In genomic region chr7:43686991-43687390, GRCh38 we compare ENCODE assay signal across 1 cellular context.
TF ChIP-seq lines count a peak whose summit lies in the region.

No MANE protein-coding gene starts in this region.

TF ChIP-seq in WTC11, 78 proteins besides CTCF, POLR2A, EP300 and RAD21 (continued from another document):
- TF ChIP-seq, protein P1, sequence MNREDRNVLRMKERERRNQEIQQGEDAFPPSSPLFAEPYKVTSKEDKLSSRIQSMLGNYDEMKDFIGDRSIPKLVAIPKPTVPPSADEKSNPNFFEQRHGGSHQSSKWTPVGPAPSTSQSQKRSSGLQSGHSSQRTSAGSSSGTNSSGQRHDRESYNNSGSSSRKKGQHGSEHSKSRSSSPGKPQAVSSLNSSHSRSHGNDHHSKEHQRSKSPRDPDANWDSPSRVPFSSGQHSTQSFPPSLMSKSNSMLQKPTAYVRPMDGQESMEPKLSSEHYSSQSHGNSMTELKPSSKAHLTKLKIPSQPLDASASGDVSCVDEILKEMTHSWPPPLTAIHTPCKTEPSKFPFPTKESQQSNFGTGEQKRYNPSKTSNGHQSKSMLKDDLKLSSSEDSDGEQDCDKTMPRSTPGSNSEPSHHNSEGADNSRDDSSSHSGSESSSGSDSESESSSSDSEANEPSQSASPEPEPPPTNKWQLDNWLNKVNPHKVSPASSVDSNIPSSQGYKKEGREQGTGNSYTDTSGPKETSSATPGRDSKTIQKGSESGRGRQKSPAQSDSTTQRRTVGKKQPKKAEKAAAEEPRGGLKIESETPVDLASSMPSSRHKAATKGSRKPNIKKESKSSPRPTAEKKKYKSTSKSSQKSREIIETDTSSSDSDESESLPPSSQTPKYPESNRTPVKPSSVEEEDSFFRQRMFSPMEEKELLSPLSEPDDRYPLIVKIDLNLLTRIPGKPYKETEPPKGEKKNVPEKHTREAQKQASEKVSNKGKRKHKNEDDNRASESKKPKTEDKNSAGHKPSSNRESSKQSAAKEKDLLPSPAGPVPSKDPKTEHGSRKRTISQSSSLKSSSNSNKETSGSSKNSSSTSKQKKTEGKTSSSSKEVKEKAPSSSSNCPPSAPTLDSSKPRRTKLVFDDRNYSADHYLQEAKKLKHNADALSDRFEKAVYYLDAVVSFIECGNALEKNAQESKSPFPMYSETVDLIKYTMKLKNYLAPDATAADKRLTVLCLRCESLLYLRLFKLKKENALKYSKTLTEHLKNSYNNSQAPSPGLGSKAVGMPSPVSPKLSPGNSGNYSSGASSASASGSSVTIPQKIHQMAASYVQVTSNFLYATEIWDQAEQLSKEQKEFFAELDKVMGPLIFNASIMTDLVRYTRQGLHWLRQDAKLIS (CRISPR knock-in tag; IDR thresholded peaks at IDR 0.05; ENCODE audit: borderline replicate concordance): no peak
- TF ChIP-seq ZNF232 (CRISPR knock-in tag; IDR thresholded peaks at IDR 0.05) (no peak), ATF1 (CRISPR knock-in tag; IDR thresholded peaks at IDR 0.05) (no peak), NR3C1 (CRISPR knock-in tag; conservative IDR thresholded peaks at IDR 0.05; ENCODE audit: low read depth) (no peak), CBFB (CRISPR knock-in tag; IDR thresholded peaks at IDR 0.05; ENCODE audit: low read depth) (no peak), JAZF1 (CRISPR knock-in tag; IDR thresholded peaks at IDR 0.05) (no peak), ZNF281 (CRISPR knock-in tag; IDR thresholded peaks at IDR 0.05) (no peak), KAT7 (CRISPR knock-in tag; IDR thresholded peaks at IDR 0.05; ENCODE audit: borderline replicate concordance) (no peak), CREB1 (CRISPR knock-in tag; IDR thresholded peaks at IDR 0.05) (no peak), GRHL2 (CRISPR knock-in tag; IDR thresholded peaks at IDR 0.05; ENCODE audit: insufficient replicate concordance, severe bottlenecking) (no peak)
- TF ChIP-seq, protein P2, sequence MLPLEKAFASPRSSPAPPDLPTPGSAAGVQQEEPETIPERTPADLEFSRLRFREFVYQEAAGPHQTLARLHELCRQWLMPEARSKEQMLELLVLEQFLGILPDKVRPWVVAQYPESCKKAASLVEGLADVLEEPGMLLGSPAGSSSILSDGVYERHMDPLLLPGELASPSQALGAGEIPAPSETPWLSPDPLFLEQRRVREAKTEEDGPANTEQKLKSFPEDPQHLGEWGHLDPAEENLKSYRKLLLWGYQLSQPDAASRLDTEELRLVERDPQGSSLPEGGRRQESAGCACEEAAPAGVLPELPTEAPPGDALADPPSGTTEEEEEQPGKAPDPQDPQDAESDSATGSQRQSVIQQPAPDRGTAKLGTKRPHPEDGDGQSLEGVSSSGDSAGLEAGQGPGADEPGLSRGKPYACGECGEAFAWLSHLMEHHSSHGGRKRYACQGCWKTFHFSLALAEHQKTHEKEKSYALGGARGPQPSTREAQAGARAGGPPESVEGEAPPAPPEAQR (CRISPR knock-in tag; IDR thresholded peaks at IDR 0.05): no peak
